7 cellular contexts compared by ENCODE assay signal in genomic region chr12:94649349-94650142, GRCh38. TPM values are rescaled to one million over a fixed set of nuclear protein-coding genes. Genes with fewer than 3 reads are reported as not detected.
DNase-seq lines count a peak whose midpoint lies in the region; ATAC-seq and TF ChIP-seq lines count a peak whose summit lies in the region.

No MANE protein-coding gene starts in this region.

- TF ChIP-seq CTCF in glutamatergic neuron (IDR thresholded peaks at IDR 0.05; ENCODE audit: partially characterized antibody, unreplicated experiment) = peak; percentile 15

- peak; percentile 60 for ATAC-seq in GM18502 (IDR thresholded peaks at IDR 0.05; ENCODE audit: poor library complexity, unreplicated experiment)
- peak; percentile 55 for ATAC-seq in HG02588 (IDR thresholded peaks at IDR 0.05; ENCODE audit: unreplicated experiment)

- H3K9me3 Mint-ChIP-seq in activated naive CD4-positive, alpha-beta T cell treated with anti-CD3 and anti-CD28 coated beads, Interleukin-2, amount 10 ng/mL, durations not matched to agents 7 days and 5 days = no peaks in the 10 kb centered on the region
- H3K9me3 Mint-ChIP-seq in glutamatergic neuron (ENCODE audit: unreplicated experiment) = peaks cover 7% of the 10 kb centered on the region

- peak overlapping the region; percentile 71 for H3K4me3 Mint-ChIP-seq in activated naive CD4-positive, alpha-beta T cell treated with anti-CD3 and anti-CD28 coated beads, Interleukin-2, amount 10 ng/mL, durations not matched to agents 7 days and 5 days
- H3K4me3 Mint-ChIP-seq in glutamatergic neuron (ENCODE audit: unreplicated experiment) = peak overlapping the region; percentile 74

- peaks cover 85% of the 10 kb centered on the region for H3K27me3 Mint-ChIP-seq in activated naive CD4-positive, alpha-beta T cell treated with anti-CD3 and anti-CD28 coated beads, Interleukin-2, amount 10 ng/mL, durations not matched to agents 7 days and 5 days
- peaks cover 8% of the 10 kb centered on the region for H3K27me3 Mint-ChIP-seq in glutamatergic neuron (ENCODE audit: unreplicated experiment)

- H3K27ac Mint-ChIP-seq in activated naive CD4-positive, alpha-beta T cell treated with anti-CD3 and anti-CD28 coated beads, Interleukin-2, amount 10 ng/mL, durations not matched to agents 7 days and 5 days = no peak overlapping the region
- peak overlapping the region; percentile 45 for H3K27ac Mint-ChIP-seq in glutamatergic neuron (ENCODE audit: unreplicated experiment)

- CTCF ChIA-PET in activated naive CD4-positive, alpha-beta T cell treated with anti-CD3 and anti-CD28 coated beads, Interleukin-2, amount 10 ng/mL, durations not matched to agents 7 days and 5 days (lab: Charles Lee) = interaction anchor here (0.7 to 1.1 kb wide), 3 partner anchors 13 to 449 kb away, joined by 3 to 6 read pairs (median 3); no protein-coding TSS in a partner anchor

- peaks cover 15% of the 10 kb centered on the region for H3K4me1 Mint-ChIP-seq in activated naive CD4-positive, alpha-beta T cell treated with anti-CD3 and anti-CD28 coated beads, Interleukin-2, amount 10 ng/mL, durations not matched to agents 7 days and 5 days
- H3K4me1 Mint-ChIP-seq in glutamatergic neuron (ENCODE audit: low read depth, unreplicated experiment) = peaks cover 5% of the 10 kb centered on the region

- DNase-seq in NCI-H510A treated with DMSO at 0.1 percent for 48 hours (lab: John Stamatoyannopoulos, UW) = peak; percentile 24
- peak; percentile 44 for DNase-seq in activated naive CD4-positive, alpha-beta T cell treated with anti-CD3 and anti-CD28 coated beads, Interleukin-2, amount 10 ng/mL, durations not matched to agents 7 days and 5 days
- DNase-seq in glutamatergic neuron = peak; percentile 68
- DNase-seq in nucleus accumbens (lab: John Stamatoyannopoulos, UW) = peak in 41 of 56 donors; percentile 13 to 79 (median 45)
- DNase-seq in NCI-H2107 treated with DMSO at 0.1 percent for 48 hours (lab: John Stamatoyannopoulos, UW; ENCODE audit: unreplicated experiment) = no peak

- H3K36me3 Mint-ChIP-seq in activated naive CD4-positive, alpha-beta T cell treated with anti-CD3 and anti-CD28 coated beads, Interleukin-2, amount 10 ng/mL, durations not matched to agents 7 days and 5 days = no peaks in the 10 kb centered on the region
- H3K36me3 Mint-ChIP-seq in glutamatergic neuron (ENCODE audit: unreplicated experiment) = no peaks in the 10 kb centered on the region

RNA-seq across cellular contexts. Expression of gene TMCC3, which starts 0.8 kb away (rescaled TPM):
- 5.7 TPM for total RNA-seq in glutamatergic neuron (ENCODE audit: unreplicated experiment)
